28 cellular contexts compared by ENCODE assay signal in genomic region chr6:121887724-121888123, GRCh38.
"Had no signal": no experiment of that assay in that cellular context is flagged by ENCODE, and none has a peak within 500 bp of the region (broad histone marks: within the 10 kb centered on the region; RNA-seq: fewer than 3 reads in every experiment).

No MANE protein-coding gene starts in this region.

- H3K4me1 ChIP-seq: stomach, testis, transverse colon, upper lobe of right lung, uterus had no signal

- H3K9me3 Mint-ChIP-seq: stimulated activated memory B cell treated with anti-CD40 and anti-IgM and Interleukin-4, amounts not matched to agents 10 μg/mL and 1 μg/mL and 100 μg/mL, for 72 hours; stimulated activated naive B cell treated with anti-CD40 and anti-IgM and Interleukin-4, amounts not matched to agents 10 μg/mL and 1 μg/mL and 100 μg/mL, for 72 hours; stimulated activated naive CD8-positive, alpha-beta T cell treated with anti-CD3 and anti-CD28 coated beads, Interleukin-15, amount 100 ng/mL, for 72 hours had no signal

- H3K27me3 Mint-ChIP-seq: stimulated activated memory B cell treated with anti-CD40 and anti-IgM and Interleukin-4, amounts not matched to agents 10 μg/mL and 1 μg/mL and 100 μg/mL, for 72 hours; stimulated activated naive B cell treated with anti-CD40 and anti-IgM and Interleukin-4, amounts not matched to agents 10 μg/mL and 1 μg/mL and 100 μg/mL, for 72 hours; stimulated activated naive CD8-positive, alpha-beta T cell treated with anti-CD3 and anti-CD28 coated beads, Interleukin-15, amount 100 ng/mL, for 72 hours; stimulated activated naive CD8-positive, alpha-beta T cell treated with anti-CD3 and anti-CD28 coated beads, Interleukin-15, Interleukin-2, amounts not matched to agents 100 ng/mL and 50 ng/mL, for 24 hours; type B pancreatic cell had no signal

- H3K36me3 ChIP-seq: stomach, suprapubic skin, thoracic aorta, thyroid gland, tibial artery, tibial nerve, transverse colon, upper lobe of left lung, upper lobe of right lung, vagina had no signal

- H3K4me1 Mint-ChIP-seq: stimulated activated effector memory CD8-positive, alpha-beta T cell treated with anti-CD3 and anti-CD28 coated beads, Interleukin-12 subunit alpha, Interleukin-12 subunit beta, amount 100 ng/mL, for 72 hours; stimulated activated memory B cell treated with anti-CD40 and anti-IgM and Interleukin-4, amounts not matched to agents 10 μg/mL and 1 μg/mL and 100 μg/mL, for 72 hours; stimulated activated naive B cell treated with anti-CD40 and anti-IgM and Interleukin-4, amounts not matched to agents 10 μg/mL and 1 μg/mL and 100 μg/mL, for 72 hours; stimulated activated naive CD8-positive, alpha-beta T cell treated with anti-CD3 and anti-CD28 coated beads, Interleukin-15, amount 100 ng/mL, for 72 hours had no signal

- ATAC-seq: stimulated activated effector memory CD8-positive, alpha-beta T cell treated with anti-CD3 and anti-CD28 coated beads, Interleukin-12 subunit alpha, Interleukin-12 subunit beta, amount 100 ng/mL, for 72 hours; stimulated activated memory B cell treated with anti-CD40 and anti-IgM and Interleukin-4, amounts not matched to agents 10 μg/mL and 1 μg/mL and 100 μg/mL, for 72 hours; stimulated activated naive B cell treated with anti-CD40 and anti-IgM and Interleukin-4, amounts not matched to agents 10 μg/mL and 1 μg/mL and 100 μg/mL, for 72 hours; stimulated activated naive CD8-positive, alpha-beta T cell treated with anti-CD3 and anti-CD28 coated beads, Interleukin-15, amount 100 ng/mL, for 72 hours; stimulated activated naive CD8-positive, alpha-beta T cell treated with anti-CD3 and anti-CD28 coated beads, Interleukin-15, Interleukin-2, amounts not matched to agents 100 U/mL and 50 U/mL, for 24 hours; upper lobe of right lung had no signal

- H3K9me3 ChIP-seq: stomach, suprapubic skin, testis, thoracic aorta, thyroid gland, tibial artery, tibial nerve, transverse colon, upper lobe of left lung, upper lobe of right lung, uterus, vagina had no signal

- H3K27ac Mint-ChIP-seq: stimulated activated effector memory CD8-positive, alpha-beta T cell treated with anti-CD3 and anti-CD28 coated beads, Interleukin-12 subunit alpha, Interleukin-12 subunit beta, amount 100 ng/mL, for 72 hours; stimulated activated memory B cell treated with anti-CD40 and anti-IgM and Interleukin-4, amounts not matched to agents 10 μg/mL and 1 μg/mL and 100 μg/mL, for 72 hours; stimulated activated naive B cell treated with anti-CD40 and anti-IgM and Interleukin-4, amounts not matched to agents 10 μg/mL and 1 μg/mL and 100 μg/mL, for 72 hours; stimulated activated naive CD8-positive, alpha-beta T cell treated with anti-CD3 and anti-CD28 coated beads, Interleukin-15, amount 100 ng/mL, for 72 hours; stimulated activated naive CD8-positive, alpha-beta T cell treated with anti-CD3 and anti-CD28 coated beads, Interleukin-15, Interleukin-2, amounts not matched to agents 100 ng/mL and 50 ng/mL, for 24 hours; type B pancreatic cell had no signal

- H3K27me3 ChIP-seq: stomach, suprapubic skin, testis, thyroid gland, tibial artery, tibial nerve, transverse colon, upper lobe of left lung, upper lobe of right lung, uterus, vagina had no signal

- H3K27ac ChIP-seq: stomach, suprapubic skin, testis, thoracic aorta, thyroid gland, tibial artery, tibial nerve, transverse colon, upper lobe of left lung, upper lobe of right lung, uterus, vagina had no signal

- H3K36me3 Mint-ChIP-seq: stimulated activated effector memory CD8-positive, alpha-beta T cell treated with anti-CD3 and anti-CD28 coated beads, Interleukin-12 subunit alpha, Interleukin-12 subunit beta, amount 100 ng/mL, for 72 hours; stimulated activated memory B cell treated with anti-CD40 and anti-IgM and Interleukin-4, amounts not matched to agents 10 μg/mL and 1 μg/mL and 100 μg/mL, for 72 hours; stimulated activated naive B cell treated with anti-CD40 and anti-IgM and Interleukin-4, amounts not matched to agents 10 μg/mL and 1 μg/mL and 100 μg/mL, for 72 hours; type B pancreatic cell had no signal

- H3K4me3 Mint-ChIP-seq: stimulated activated effector memory CD8-positive, alpha-beta T cell treated with anti-CD3 and anti-CD28 coated beads, Interleukin-12 subunit alpha, Interleukin-12 subunit beta, amount 100 ng/mL, for 72 hours; stimulated activated memory B cell treated with anti-CD40 and anti-IgM and Interleukin-4, amounts not matched to agents 10 μg/mL and 1 μg/mL and 100 μg/mL, for 72 hours; stimulated activated naive B cell treated with anti-CD40 and anti-IgM and Interleukin-4, amounts not matched to agents 10 μg/mL and 1 μg/mL and 100 μg/mL, for 72 hours; stimulated activated naive CD8-positive, alpha-beta T cell treated with anti-CD3 and anti-CD28 coated beads, Interleukin-15, amount 100 ng/mL, for 72 hours; stimulated activated naive CD8-positive, alpha-beta T cell treated with anti-CD3 and anti-CD28 coated beads, Interleukin-15, Interleukin-2, amounts not matched to agents 100 ng/mL and 50 ng/mL, for 24 hours; type B pancreatic cell had no signal

- H3K4me3 ChIP-seq: stomach, suprapubic skin, testis, thoracic aorta, thyroid gland, tibial artery, tibial nerve, transverse colon, upper lobe of left lung, upper lobe of right lung, uterus, vagina had no signal

- DNase-seq: stimulated activated CD4-positive, alpha-beta T cell treated with anti-CD3 and anti-CD28 coated beads, Interleukin-2, amount 100 ng/mL, for 48 hours; stimulated activated CD4-positive, alpha-beta T cell treated with anti-CD3 and anti-CD28 coated beads, Interleukin-4, amount 100 ng/mL, for 1 hour; stimulated activated CD4-positive, alpha-beta T cell treated with anti-CD3 and anti-CD28 coated beads, Interleukin-4, amount 100 ng/mL, for 24 hours; stimulated activated CD4-positive, alpha-beta T cell treated with anti-CD3 and anti-CD28 coated beads, Interleukin-4, amount 100 ng/mL, for 4 hours; stimulated activated CD8-positive, alpha-beta memory T cell treated with anti-CD3 and anti-CD28 coated beads, Interleukin-4, amount 100 ng/mL, for 48 hours; stimulated activated naive B cell treated with anti-CD40 and anti-IgM and Interleukin-4, amounts not matched to agents 10 μg/mL and 1 μg/mL and 100 μg/mL, for 72 hours; stimulated activated naive CD4-positive, alpha-beta T cell; stimulated activated naive CD4-positive, alpha-beta T cell treated with Interleukin-2 at 50 U/mL for 16 hours; stimulated activated naive CD8-positive, alpha-beta T cell treated with anti-CD3 and anti-CD28 coated beads, Interleukin-15, amount 100 ng/mL, for 72 hours; stimulated activated naive CD8-positive, alpha-beta T cell treated with anti-CD3 and anti-CD28 coated beads, Interleukin-15, Interleukin-2, amounts not matched to agents 100 U/mL and 50 U/mL, for 24 hours; stomach; substantia nigra; testis; thyroid gland; tibial artery; transverse colon; trophoblast cell; upper lobe of left lung; upper lobe of right lung; uterus had no signal
